Comparison of ENCODE assay signal across 8 cellular contexts in the genomic region with DNA sequence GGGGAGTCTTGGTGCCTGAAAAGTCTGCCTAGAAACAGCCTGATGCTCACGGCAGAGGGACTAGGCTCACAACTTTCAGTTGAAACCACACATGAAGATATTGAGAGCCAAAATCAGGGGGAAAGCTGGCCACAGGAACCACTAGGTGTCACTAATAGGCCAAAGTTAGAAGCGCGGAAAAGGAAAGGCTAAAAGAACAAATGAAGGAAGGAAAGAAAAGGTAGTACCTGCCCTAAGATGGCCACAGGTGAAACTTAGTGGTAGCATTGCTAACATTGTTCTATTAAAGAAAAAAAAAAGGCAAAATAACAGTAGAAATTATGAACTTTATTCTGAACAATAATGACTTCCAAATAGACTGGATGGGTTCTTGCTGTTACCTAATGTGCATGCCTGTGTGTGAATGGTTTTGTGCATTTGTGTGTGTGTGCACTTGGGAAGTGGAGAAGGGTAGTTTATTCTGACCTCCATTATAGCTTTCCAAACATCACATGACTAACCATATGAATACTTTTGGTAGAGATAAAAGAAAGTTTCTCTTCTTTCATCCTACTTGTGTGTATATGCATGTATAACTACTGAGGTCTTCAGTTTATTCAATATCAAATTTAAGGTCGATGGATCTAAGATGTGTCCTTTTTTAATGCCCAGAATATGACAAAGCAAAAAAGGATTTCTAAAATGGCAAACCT. TPM values are rescaled to one million over a fixed set of nuclear protein-coding genes. Genes with fewer than 3 reads are reported as not detected.
A peak's percentile ranks its signal among the peaks of the same experiment; 100 is the strongest.
DNase-seq lines count a peak whose midpoint lies in the region; ATAC-seq and TF ChIP-seq lines count a peak whose summit lies in the region.

No MANE protein-coding gene starts in this region.

- peak; percentile 58 for DNase-seq in SIG-M5 treated with dmso at 0.1 percent for 504 hours (lab: John Stamatoyannopoulos, UW; ENCODE audit: unreplicated experiment)
- DNase-seq in SIG-M5 (lab: John Stamatoyannopoulos, UW): no peak
- peak; percentile 80 for DNase-seq in Karpas-422
- peak; percentile 18 for DNase-seq in SKM-1 (lab: John Stamatoyannopoulos, UW; ENCODE audit: unreplicated experiment)
- DNase-seq in astrocyte of the cerebellum (ENCODE audit: low read depth): peak; percentile 49
- DNase-seq in kidney glomerular epithelial cell (lab: John Stamatoyannopoulos, UW): peak; percentile 73
- peak; percentile 41 for DNase-seq in stimulated activated naive B cell treated with anti-CD40 and anti-IgM and Interleukin-4, amounts not matched to agents 10 μg/mL and 1 μg/mL and 100 μg/mL, for 72 hours

- no peaks in the 10 kb centered on the region for H3K9me3 Mint-ChIP-seq in stimulated activated naive B cell treated with anti-CD40 and anti-IgM and Interleukin-4, amounts not matched to agents 10 μg/mL and 1 μg/mL and 100 μg/mL, for 72 hours

- no peaks in the 10 kb centered on the region for H3K27me3 Mint-ChIP-seq in stimulated activated naive B cell treated with anti-CD40 and anti-IgM and Interleukin-4, amounts not matched to agents 10 μg/mL and 1 μg/mL and 100 μg/mL, for 72 hours

- TF ChIP-seq CTCF in astrocyte of the cerebellum (IDR thresholded peaks at IDR 0.05; ENCODE audit: low read depth, low read length, missing control alignments): peak; percentile 83

- no peaks in the 10 kb centered on the region for H3K79me2 ChIP-seq in Karpas-422 (ENCODE audit: low read length)

- no peaks in the 10 kb centered on the region for H3K36me3 ChIP-seq in Karpas-422 (ENCODE audit: insufficient read depth, low read length)

- no peaks in the 10 kb centered on the region for H3K9me3 ChIP-seq in Karpas-422 (ENCODE audit: low read length)

- H3K4me3 ChIP-seq in Karpas-422 (ENCODE audit: low read length): no peak overlapping the region
- H3K4me3 ChIP-seq in astrocyte of the cerebellum (ENCODE audit: low read depth, low read length): no peak overlapping the region

- no peak overlapping the region for H3K4me3 Mint-ChIP-seq in stimulated activated naive B cell treated with anti-CD40 and anti-IgM and Interleukin-4, amounts not matched to agents 10 μg/mL and 1 μg/mL and 100 μg/mL, for 72 hours

- H3K9ac ChIP-seq in Karpas-422 (ENCODE audit: low read length): no peak overlapping the region; the same call in 1 of the 2 replicates

- no peak overlapping the region for H3K27ac Mint-ChIP-seq in stimulated activated naive B cell treated with anti-CD40 and anti-IgM and Interleukin-4, amounts not matched to agents 10 μg/mL and 1 μg/mL and 100 μg/mL, for 72 hours

- H3K4me2 ChIP-seq in Karpas-422 (ENCODE audit: low read depth, low read length, poor library complexity, severe bottlenecking): no peak overlapping the region

- no peaks in the 10 kb centered on the region for H4K20me1 ChIP-seq in Karpas-422 (ENCODE audit: insufficient read depth, low read depth, low read length)

- H2AFZ ChIP-seq in Karpas-422 (ENCODE audit: low read length): peak overlapping the region; percentile 94

- H3K27ac ChIP-seq in Karpas-422 (ENCODE audit: low read length): no peak overlapping the region

- H3K4me1 ChIP-seq in Karpas-422 (ENCODE audit: low read length): peaks cover 38% of the 10 kb centered on the region

- H3K36me3 Mint-ChIP-seq in stimulated activated naive B cell treated with anti-CD40 and anti-IgM and Interleukin-4, amounts not matched to agents 10 μg/mL and 1 μg/mL and 100 μg/mL, for 72 hours: no peaks in the 10 kb centered on the region

- no peaks in the 10 kb centered on the region for H3K9me2 ChIP-seq in Karpas-422 (replicated peaks; ENCODE audit: insufficient read depth, low read length)

- in situ Hi-C loops in astrocyte of the cerebellum (cut with HindIII; ENCODE audit: low sequenced_read_pairs): no loop called here

- ATAC-seq in GM21786 (IDR thresholded peaks at IDR 0.05; ENCODE audit: unreplicated experiment): peak; percentile 40
- peak; percentile 24 to 26 for ATAC-seq in stimulated activated naive B cell treated with anti-CD40 and anti-IgM and Interleukin-4, amounts not matched to agents 10 μg/mL and 1 μg/mL and 100 μg/mL, for 72 hours (replicated peaks)

- H3K4me1 Mint-ChIP-seq in stimulated activated naive B cell treated with anti-CD40 and anti-IgM and Interleukin-4, amounts not matched to agents 10 μg/mL and 1 μg/mL and 100 μg/mL, for 72 hours: peaks cover 4 to 15% of the 10 kb centered on the region in 2 donors

- H3K27me3 ChIP-seq in Karpas-422 (ENCODE audit: low read length): no peaks in the 10 kb centered on the region

RNA-seq across cellular contexts. Expression of gene RFESD, which starts 2.1 kb away (rescaled TPM):
- 6.2 and 6.8 TPM in 2 replicates for total RNA-seq in Karpas-422 (2014; rRNA removed; shearing (Covaris generic); ENCODE audit: low replicate concordance)

RNA-seq across cellular contexts. Expression of gene GPR150, which starts 24.6 kb away (rescaled TPM):
- total RNA-seq in Karpas-422 (2014; rRNA removed; shearing (Covaris generic); ENCODE audit: low replicate concordance): 0.34 and 0.51 TPM in 2 replicates

RNA-seq across cellular contexts. Expression of gene SPATA9, which starts 38.3 kb away (rescaled TPM):
- total RNA-seq in Karpas-422 (2014; rRNA removed; shearing (Covaris generic); ENCODE audit: low replicate concordance): not detected in 2 replicates
